In genomic region chr15:65816008-65816407, GRCh38 we compare ENCODE assay signal across 8 cellular contexts. TPM values are rescaled to one million over a fixed set of nuclear protein-coding genes. Genes with fewer than 3 reads are reported as not detected.
DNase-seq lines count a peak whose midpoint lies in the region; ATAC-seq and TF ChIP-seq lines count a peak whose summit lies in the region.
"Not testable (repeated sequence)": the region's sequence is repeated elsewhere in the genome, so short reads cannot be mapped to it uniquely, and the experiment has no call there.

No MANE protein-coding gene starts in this region.

- intact Hi-C loops in activated CD4-positive, alpha-beta T cell treated with anti-CD3 and anti-CD28 coated beads for 36 hours (cut with DNase I, micrococcal nuclease), result loop anchor here (5.0 to 10.0 kb wide), 3 partner anchors 34 to 1289 kb away; no protein-coding TSS in a partner anchor
- intact Hi-C loops in natural killer cell (cut with micrococcal nuclease), result not testable (repeated sequence)

- CTCF ChIA-PET in activated CD4-positive, alpha-beta T cell treated with anti-CD3 and anti-CD28 coated beads for 36 hours (lab: Charles Lee), result interaction anchor here (0.6 to 1.1 kb wide), 7 partner anchors 8 to 979 kb away, joined by 3 to 5 read pairs (median 3); no protein-coding TSS in a partner anchor

- H3K4me1 Mint-ChIP-seq in IgD-negative memory B cell (peaks cover 37 to 43% (median 42%) of the 10 kb centered on the region in 3 donors), immature natural killer cell (peaks cover 45 to 54% of the 10 kb centered on the region in 2 donors), natural killer cell (peaks cover 49 to 52% of the 10 kb centered on the region in 2 donors)
- H3K4me1 Mint-ChIP-seq in activated CD4-positive, alpha-beta T cell treated with anti-CD3 and anti-CD28 coated beads for 36 hours, result peaks cover 44% of the 10 kb centered on the region
- H3K4me1 Mint-ChIP-seq in activated T-cell treated with anti-CD3 and anti-CD28 coated beads, Interleukin-2, amount 50 U/mL, for 72 hours (ENCODE audit: low read depth), result peaks cover 56% of the 10 kb centered on the region
- peaks cover 46% of the 10 kb centered on the region for H3K4me1 Mint-ChIP-seq in activated naive CD8-positive, alpha-beta T cell (ENCODE audit: low read depth)
- peaks cover 63% of the 10 kb centered on the region for H3K4me1 Mint-ChIP-seq in stimulated activated naive CD8-positive, alpha-beta T cell treated with anti-CD3 and anti-CD28 coated beads, Interleukin-15, Interleukin-2, amounts not matched to agents 100 ng/mL and 50 ng/mL, for 24 hours (ENCODE audit: low read depth)

- not testable (repeated sequence) for H3K36me3 Mint-ChIP-seq in IgD-negative memory B cell; activated CD4-positive, alpha-beta T cell treated with anti-CD3 and anti-CD28 coated beads for 36 hours (ENCODE audit: low read depth); activated naive CD8-positive, alpha-beta T cell; immature natural killer cell; natural killer cell
- H3K36me3 Mint-ChIP-seq in activated T-cell treated with anti-CD3 and anti-CD28 coated beads, Interleukin-2, amount 50 U/mL, for 72 hours (ENCODE audit: insufficient read depth in 2 of 2), result peaks cover 7 to 11% of the 10 kb centered on the region in 2 donors
- peaks cover 11% of the 10 kb centered on the region for H3K36me3 Mint-ChIP-seq in stimulated activated naive CD8-positive, alpha-beta T cell treated with anti-CD3 and anti-CD28 coated beads, Interleukin-15, Interleukin-2, amounts not matched to agents 100 ng/mL and 50 ng/mL, for 24 hours (ENCODE audit: low read depth)

- not testable (repeated sequence) for H3K9me3 Mint-ChIP-seq in IgD-negative memory B cell; activated CD4-positive, alpha-beta T cell treated with anti-CD3 and anti-CD28 coated beads for 36 hours (ENCODE audit: low read depth); activated T-cell treated with anti-CD3 and anti-CD28 coated beads, Interleukin-2, amount 50 U/mL, for 72 hours; activated naive CD8-positive, alpha-beta T cell (ENCODE audit: low read depth); immature natural killer cell; natural killer cell
- H3K9me3 Mint-ChIP-seq in stimulated activated naive CD8-positive, alpha-beta T cell treated with anti-CD3 and anti-CD28 coated beads, Interleukin-15, Interleukin-2, amounts not matched to agents 100 ng/mL and 50 ng/mL, for 24 hours, result peaks cover 10% of the 10 kb centered on the region

- not testable (repeated sequence) for ATAC-seq in activated CD4-positive, alpha-beta T cell treated with anti-CD3 and anti-CD28 coated beads for 36 hours; activated T-cell treated with anti-CD3 and anti-CD28 coated beads, Interleukin-2, amount 50 U/mL, for 72 hours (replicated peaks in 1 of 2); natural killer cell

- peak; percentile 24 for DNase-seq in Ammon's horn (ENCODE audit: low spot score)
- peak; percentile 27 for DNase-seq in activated CD4-positive, alpha-beta T cell treated with anti-CD3 and anti-CD28 coated beads for 36 hours
- DNase-seq in activated T-cell treated with anti-CD3 and anti-CD28 coated beads, Interleukin-2, amount 50 U/mL, for 72 hours; immature natural killer cell; natural killer cell: not testable (repeated sequence)

- not testable (repeated sequence) for H3K27me3 Mint-ChIP-seq in IgD-negative memory B cell; activated CD4-positive, alpha-beta T cell treated with anti-CD3 and anti-CD28 coated beads for 36 hours; activated T-cell treated with anti-CD3 and anti-CD28 coated beads, Interleukin-2, amount 50 U/mL, for 72 hours (ENCODE audit: low read depth); activated naive CD8-positive, alpha-beta T cell; natural killer cell (ENCODE audit: low read depth in 2 of 2); stimulated activated naive CD8-positive, alpha-beta T cell treated with anti-CD3 and anti-CD28 coated beads, Interleukin-15, Interleukin-2, amounts not matched to agents 100 ng/mL and 50 ng/mL, for 24 hours
- H3K27me3 Mint-ChIP-seq in immature natural killer cell (ENCODE audit: low read depth in 3 of 3), result peaks cover 7 to 12% (median 10%) of the 10 kb centered on the region in 3 donors

- H3K27ac Mint-ChIP-seq in IgD-negative memory B cell, result peak overlapping the region in 2 of 3 donors; percentile 81 to 92
- peak overlapping the region; percentile 28 for H3K27ac Mint-ChIP-seq in activated CD4-positive, alpha-beta T cell treated with anti-CD3 and anti-CD28 coated beads for 36 hours
- H3K27ac Mint-ChIP-seq in activated T-cell treated with anti-CD3 and anti-CD28 coated beads, Interleukin-2, amount 50 U/mL, for 72 hours, result peak overlapping the region; percentile 17
- peak overlapping the region; percentile 83 for H3K27ac Mint-ChIP-seq in activated naive CD8-positive, alpha-beta T cell
- peak overlapping the region in 4 of 6 donors; percentile 37 to 88 (median 80) for H3K27ac Mint-ChIP-seq in immature natural killer cell
- H3K27ac Mint-ChIP-seq in natural killer cell, result peak overlapping the region; percentile 62 to 82
- peak overlapping the region; percentile 100 for H3K27ac Mint-ChIP-seq in stimulated activated naive CD8-positive, alpha-beta T cell treated with anti-CD3 and anti-CD28 coated beads, Interleukin-15, Interleukin-2, amounts not matched to agents 100 ng/mL and 50 ng/mL, for 24 hours

- POLR2A ChIA-PET in activated CD4-positive, alpha-beta T cell treated with anti-CD3 and anti-CD28 coated beads for 36 hours (lab: Charles Lee), result interaction anchor here (0.6 to 1.1 kb wide), 3 partner anchors 24 to 156 kb away, joined by 3 to 7 read pairs (median 4); partner anchors contain the start of gene DENND4A

- H3K4me3 Mint-ChIP-seq in IgD-negative memory B cell, result peak overlapping the region in 2 of 4 donors; percentile 22 to 49
- H3K4me3 Mint-ChIP-seq in activated CD4-positive, alpha-beta T cell treated with anti-CD3 and anti-CD28 coated beads for 36 hours; activated naive CD8-positive, alpha-beta T cell; immature natural killer cell; natural killer cell: not testable (repeated sequence)
- H3K4me3 Mint-ChIP-seq in activated T-cell treated with anti-CD3 and anti-CD28 coated beads, Interleukin-2, amount 50 U/mL, for 72 hours, result peak overlapping the region in 1 of 2 donors; percentile 32
- H3K4me3 Mint-ChIP-seq in stimulated activated naive CD8-positive, alpha-beta T cell treated with anti-CD3 and anti-CD28 coated beads, Interleukin-15, Interleukin-2, amounts not matched to agents 100 ng/mL and 50 ng/mL, for 24 hours, result peak overlapping the region; percentile 85

- not testable (repeated sequence) for TF ChIP-seq CTCF in natural killer cell (IDR thresholded peaks at IDR 0.05)

RNA-seq across cellular contexts. Expression of gene DENND4A, which starts 23.9 kb away (rescaled TPM):
- 24.7 TPM for polyA plus RNA-seq in IgD-negative memory B cell
- 10 to 100 TPM; 35.6 to 43.5 TPM for total RNA-seq in activated CD4-positive, alpha-beta T cell treated with anti-CD3 and anti-CD28 coated beads for 36 hours
- total RNA-seq in activated T-cell treated with anti-CD3 and anti-CD28 coated beads, Interleukin-2, amount 50 U/mL, for 72 hours, result 10 to 100 TPM; 56.7 to 59.3 TPM
- 10 to 100 TPM in 1 of 3 donors, 1 to 10 TPM in 2; 6.4 to 18.9 (median 6.5) TPM for polyA plus RNA-seq in immature natural killer cell
- 10 to 100 TPM; 65.8 to 84.6 (median 66.1) TPM for total RNA-seq in natural killer cell

RNA-seq across cellular contexts. Expression of gene RAB11A, which starts 53.3 kb away (rescaled TPM):
- polyA plus RNA-seq in IgD-negative memory B cell (248 TPM), immature natural killer cell (100 to 1,000 TPM; 178 to 238 (median 228) TPM)
- 100 to 1,000 TPM; 129 to 142 TPM for total RNA-seq in activated CD4-positive, alpha-beta T cell treated with anti-CD3 and anti-CD28 coated beads for 36 hours
- total RNA-seq in activated T-cell treated with anti-CD3 and anti-CD28 coated beads, Interleukin-2, amount 50 U/mL, for 72 hours, result 100 to 1,000 TPM; 137 to 145 TPM
- 10 to 100 TPM; 84.7 to 97.1 (median 87.5) TPM for total RNA-seq in natural killer cell

Comparison
In these comparisons a context has a peak if more than half of its experiments do, and no peak if none do; other contexts are left out.
1. H3K27ac Mint-ChIP-seq: peak in every context shown above with its lines; median percentile 100 in stimulated activated naive CD8-positive, alpha-beta T cell treated with anti-CD3 and anti-CD28 coated beads, Interleukin-15, Interleukin-2, amounts not matched to agents 100 ng/mL and 50 ng/mL, for 24 hours; 86 in IgD-negative memory B cell; 83 in activated naive CD8-positive, alpha-beta T cell; 80 in immature natural killer cell; 72 in natural killer cell; 28 in activated CD4-positive, alpha-beta T cell treated with anti-CD3 and anti-CD28 coated beads for 36 hours; 17 in activated T-cell treated with anti-CD3 and anti-CD28 coated beads, Interleukin-2, amount 50 U/mL, for 72 hours.